Comparison of ENCODE assay signal across 8 cellular contexts in genomic region chr17:40314557-40314953, GRCh38. TPM values are rescaled to one million over a fixed set of nuclear protein-coding genes. Genes with fewer than 3 reads are reported as not detected.
A peak's percentile ranks its signal among the peaks of the same experiment; 100 is the strongest.
DNase-seq lines count a peak whose midpoint lies in the region; ATAC-seq and TF ChIP-seq lines count a peak whose summit lies in the region.

No MANE protein-coding gene starts in this region.

- no peak overlapping the region for H3K4me3 Mint-ChIP-seq in activated T-helper 2 cell treated with anti-CD3 and anti-CD28 coated beads, Interferon-gamma antibody, Interleukin-2, Interleukin-4, amounts not matched to agents 10 μg/mL and 5 μg/mL and 100 μg/mL, durations not matched to agents 14 hours and 24 hours and 36 hours (ENCODE audit: low read depth)

- peak; percentile 51 for DNase-seq in NCI-H748 (lab: John Stamatoyannopoulos, UW; ENCODE audit: unreplicated experiment)
- DNase-seq in NCI-H748 treated with DMSO at 0.1 percent for 48 hours (lab: John Stamatoyannopoulos, UW) = no peak
- DNase-seq in RPMI7951 (ENCODE audit: low read depth) = peak; percentile 95
- DNase-seq in activated T-helper 2 cell treated with anti-CD3 and anti-CD28 coated beads, Interferon-gamma antibody, Interleukin-2, Interleukin-4, amounts not matched to agents 10 μg/mL and 5 μg/mL and 100 μg/mL, durations not matched to agents 14 hours and 24 hours and 36 hours (ENCODE audit: low spot score) = no peak
- DNase-seq in fibroblast of villous mesenchyme (ENCODE audit: low read depth) = peak; percentile 84
- DNase-seq in sigmoid colon = peak; percentile 92

- no peak for ATAC-seq in GM19395 (IDR thresholded peaks at IDR 0.05; ENCODE audit: unreplicated experiment)
- no peak for ATAC-seq in GM21367 (IDR thresholded peaks at IDR 0.05; ENCODE audit: unreplicated experiment)

- 21 to 33% methylated on average over 3 of the region's 3 CpGs for WGBS in sigmoid colon, 2 donors

- no peaks in the 10 kb centered on the region for H3K9me3 ChIP-seq in sigmoid colon

- H3K27me3 Mint-ChIP-seq in activated T-helper 2 cell treated with anti-CD3 and anti-CD28 coated beads, Interferon-gamma antibody, Interleukin-2, Interleukin-4, amounts not matched to agents 10 μg/mL and 5 μg/mL and 100 μg/mL, durations not matched to agents 14 hours and 24 hours and 36 hours (ENCODE audit: low read depth) = no peaks in the 10 kb centered on the region

- TF ChIP-seq CTCF in fibroblast of villous mesenchyme (IDR thresholded peaks at IDR 0.05; ENCODE audit: insufficient read depth, low read depth, low read length) (no peak), sigmoid colon (IDR thresholded peaks at IDR 0.05) (no peak)

- H3K4me3 ChIP-seq in fibroblast of villous mesenchyme (ENCODE audit: low read depth, low read length) = no peak overlapping the region
- no peak overlapping the region for H3K4me3 ChIP-seq in sigmoid colon

- H3K9me3 Mint-ChIP-seq in activated T-helper 2 cell treated with anti-CD3 and anti-CD28 coated beads, Interferon-gamma antibody, Interleukin-2, Interleukin-4, amounts not matched to agents 10 μg/mL and 5 μg/mL and 100 μg/mL, durations not matched to agents 14 hours and 24 hours and 36 hours = no peaks in the 10 kb centered on the region

- H3K4me1 ChIP-seq in sigmoid colon = peaks cover 0 to 96% (median 91%) of the 10 kb centered on the region in 4 donors

- H3K27ac Mint-ChIP-seq in activated T-helper 2 cell treated with anti-CD3 and anti-CD28 coated beads, Interferon-gamma antibody, Interleukin-2, Interleukin-4, amounts not matched to agents 10 μg/mL and 5 μg/mL and 100 μg/mL, durations not matched to agents 14 hours and 24 hours and 36 hours = peak overlapping the region; percentile 33

- H3K27me3 ChIP-seq in sigmoid colon = no peaks in the 10 kb centered on the region

- intact Hi-C loops in activated T-helper 2 cell treated with anti-CD3 and anti-CD28 coated beads, Interferon-gamma antibody, Interleukin-2, Interleukin-4, amounts not matched to agents 10 μg/mL and 5 μg/mL and 100 μg/mL, durations not matched to agents 14 hours and 24 hours and 36 hours (cut with micrococcal nuclease) = no loop called here
- intact Hi-C loops in sigmoid colon (cut with DNase I) = no loop called here

- H3K36me3 ChIP-seq in sigmoid colon = no peaks in the 10 kb centered on the region

- H3K4me1 Mint-ChIP-seq in activated T-helper 2 cell treated with anti-CD3 and anti-CD28 coated beads, Interferon-gamma antibody, Interleukin-2, Interleukin-4, amounts not matched to agents 10 μg/mL and 5 μg/mL and 100 μg/mL, durations not matched to agents 14 hours and 24 hours and 36 hours (ENCODE audit: low read depth) = peaks cover 42% of the 10 kb centered on the region

- peak in 1 of 4 donors; percentile 33 for TF ChIP-seq EP300 in sigmoid colon (IDR thresholded peaks at IDR 0.05)

- TF ChIP-seq POLR2A in sigmoid colon (IDR thresholded peaks at IDR 0.05) = no peak

- no peaks in the 10 kb centered on the region for H3K36me3 Mint-ChIP-seq in activated T-helper 2 cell treated with anti-CD3 and anti-CD28 coated beads, Interferon-gamma antibody, Interleukin-2, Interleukin-4, amounts not matched to agents 10 μg/mL and 5 μg/mL and 100 μg/mL, durations not matched to agents 14 hours and 24 hours and 36 hours (ENCODE audit: low read depth)

- peak overlapping the region; percentile 76 to 96 (median 84) for H3K27ac ChIP-seq in sigmoid colon

RNA-seq across cellular contexts. Expression of gene RARA, which starts 5.6 kb away (rescaled TPM):
- 10.2 and 13.3 TPM in 2 replicates for total RNA-seq in RPMI7951 (2014; rRNA removed; shearing (Covaris generic))
- 30.4 and 35.1 TPM in 2 replicates for total RNA-seq in activated T-helper 2 cell treated with anti-CD3 and anti-CD28 coated beads, Interferon-gamma antibody, Interleukin-2, Interleukin-4, amounts not matched to agents 10 μg/mL and 5 μg/mL and 100 μg/mL, durations not matched to agents 14 hours and 24 hours and 36 hours
- 20.3 and 23.5 TPM in 2 replicates for total RNA-seq in fibroblast of villous mesenchyme
- 10 to 100 TPM; 15.8 to 27.3 (median 20.5) TPM for total RNA-seq in sigmoid colon
- polyA plus RNA-seq in sigmoid colon = 10 to 100 TPM; 26.4 to 29.6 (median 27.8) TPM

RNA-seq across cellular contexts. Expression of gene CDC6, which starts 26.9 kb away (rescaled TPM):
- total RNA-seq in RPMI7951 (2014; rRNA removed; shearing (Covaris generic)) = 38.9 and 41.2 TPM in 2 replicates
- total RNA-seq in activated T-helper 2 cell treated with anti-CD3 and anti-CD28 coated beads, Interferon-gamma antibody, Interleukin-2, Interleukin-4, amounts not matched to agents 10 μg/mL and 5 μg/mL and 100 μg/mL, durations not matched to agents 14 hours and 24 hours and 36 hours = 126 and 133 TPM in 2 replicates
- total RNA-seq in fibroblast of villous mesenchyme (19.0 and 28.5 TPM in 2 replicates), sigmoid colon (1 to 10 TPM in 1 of 4 donors, under 1 TPM in 2, not detected in 1; 0.33 to 1.5 (median 0.83) TPM)
- polyA plus RNA-seq in sigmoid colon = 10 to 100 TPM in 1 of 3 donors, 1 to 10 TPM in 2; 2.4 to 10.9 (median 8.6) TPM

RNA-seq across cellular contexts. Expression of gene GJD3, which starts 50.0 kb away (rescaled TPM):
- not detected in 2 replicates for total RNA-seq in RPMI7951 (2014; rRNA removed; shearing (Covaris generic))
- total RNA-seq in activated T-helper 2 cell treated with anti-CD3 and anti-CD28 coated beads, Interferon-gamma antibody, Interleukin-2, Interleukin-4, amounts not matched to agents 10 μg/mL and 5 μg/mL and 100 μg/mL, durations not matched to agents 14 hours and 24 hours and 36 hours = 0.48 TPM in 1 of 2 replicates, not detected in the other
- total RNA-seq in fibroblast of villous mesenchyme = 2.2 and 2.9 TPM in 2 replicates
- 1 to 10 TPM in 1 of 4 donors, under 1 TPM in 1, not detected in 2; 0.49 to 2.1 TPM for total RNA-seq in sigmoid colon
- under 1 TPM in 1 of 3 donors, not detected in 2; 0.64 TPM for polyA plus RNA-seq in sigmoid colon

Comparison
In these comparisons a context has a peak if more than half of its experiments do, and no peak if none do; other contexts are left out.
1. DNase-seq: peak in NCI-H748 (single experiment), RPMI7951 (single experiment), fibroblast of villous mesenchyme (single experiment) and sigmoid colon (single experiment); none in NCI-H748 treated with DMSO at 0.1 percent for 48 hours (single experiment) and activated T-helper 2 cell treated with anti-CD3 and anti-CD28 coated beads, Interferon-gamma antibody, Interleukin-2, Interleukin-4, amounts not matched to agents 10 μg/mL and 5 μg/mL and 100 μg/mL, durations not matched to agents 14 hours and 24 hours and 36 hours (single experiment).